ENCODE assay signal across 16 cellular contexts in the genomic region with DNA sequence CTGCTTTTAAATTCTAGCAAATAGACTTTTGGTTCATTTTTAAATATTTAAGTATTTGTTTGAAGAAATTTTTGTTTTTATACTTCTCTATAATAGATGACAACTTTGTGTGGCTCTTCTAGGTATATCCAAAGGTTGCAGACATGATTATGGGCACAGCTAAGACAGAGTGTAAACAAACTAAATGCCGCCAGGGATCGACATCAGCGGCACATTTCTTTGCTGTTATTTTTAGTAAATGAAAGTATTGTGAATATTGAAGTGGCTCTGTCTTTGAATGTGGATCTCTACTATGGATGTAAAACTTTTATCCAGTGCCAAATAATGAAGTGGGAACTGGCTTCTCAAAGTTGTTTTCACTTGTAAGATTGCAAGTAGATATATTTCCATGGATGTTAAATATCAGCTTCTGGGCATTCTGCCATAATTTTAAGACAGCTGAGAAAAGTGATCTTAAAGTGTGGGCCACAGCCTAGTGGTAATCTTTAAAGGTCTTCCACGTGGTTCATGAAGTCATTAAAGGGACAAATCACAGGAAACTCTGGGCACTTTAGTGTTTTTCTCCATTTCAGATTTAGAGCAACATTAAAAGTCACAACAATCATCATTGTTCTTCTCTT.
DNase-seq lines count a peak whose midpoint lies in the region; ATAC-seq and TF ChIP-seq lines count a peak whose summit lies in the region.
"Had no signal": no experiment of that assay in that cellular context is flagged by ENCODE, and none has a peak within 500 bp of the region (broad histone marks: within the 10 kb centered on the region; RNA-seq: fewer than 3 reads in every experiment).

No MANE protein-coding gene starts in this region.

- intact Hi-C loops in sigmoid colon (cut with DNase I), result no loop called here

- no peak overlapping the region for H3K9ac ChIP-seq in OCI-LY3 (ENCODE audit: low read length)

- H3K4me1 ChIP-seq in OCI-LY3 (ENCODE audit: low read length) (peaks cover 44% of the 10 kb centered on the region), sigmoid colon (peaks cover 0 to 17% (median 13%) of the 10 kb centered on the region in 4 donors)
- H3K4me1 ChIP-seq: ascending aorta had no signal

- H3K4me3 ChIP-seq in OCI-LY3 (ENCODE audit: low read length), result no peak overlapping the region
- no peak overlapping the region for H3K4me3 ChIP-seq in sigmoid colon

- 45 to 52% methylated on average over 4 of the region's 4 CpGs for WGBS in sigmoid colon, 2 donors

- H3K27me3 ChIP-seq in OCI-LY3 (ENCODE audit: low read depth, low read length), result no peaks in the 10 kb centered on the region
- H3K27me3 ChIP-seq in sigmoid colon, result no peaks in the 10 kb centered on the region
- H3K27me3 ChIP-seq: ascending aorta had no signal

- no peak for TF ChIP-seq POLR2A in sigmoid colon (IDR thresholded peaks at IDR 0.05)

- no peak overlapping the region for H3K4me2 ChIP-seq in OCI-LY3 (ENCODE audit: low read length)

- TF ChIP-seq EP300 in sigmoid colon (IDR thresholded peaks at IDR 0.05), result no peak

- TF ChIP-seq CTCF in OCI-LY3 (IDR thresholded peaks at IDR 0.05; ENCODE audit: low read depth, low read length), result no peak
- no peak for TF ChIP-seq CTCF in sigmoid colon (IDR thresholded peaks at IDR 0.05)

- peaks cover 32% of the 10 kb centered on the region for H3K36me3 ChIP-seq in OCI-LY3 (replicated peaks; ENCODE audit: low read depth, low read length)
- H3K36me3 ChIP-seq in sigmoid colon, result no peaks in the 10 kb centered on the region
- H3K36me3 ChIP-seq: ascending aorta had no signal

- H3K27ac ChIP-seq in OCI-LY3 (ENCODE audit: low read length) (peak overlapping the region; percentile 82), sigmoid colon (peak overlapping the region in 3 of 4 donors; percentile 2 to 43 (median 42))
- H3K27ac ChIP-seq: ascending aorta had no signal

- H4K20me1 ChIP-seq in OCI-LY3 (ENCODE audit: insufficient read depth, low read length), result no peaks in the 10 kb centered on the region

- no peak overlapping the region for H2AFZ ChIP-seq in OCI-LY3 (ENCODE audit: low read depth, low read length)

- no peaks in the 10 kb centered on the region for H3K79me2 ChIP-seq in OCI-LY3 (ENCODE audit: low read length)

- DNase-seq in DMS 273 (lab: John Stamatoyannopoulos, UW; ENCODE audit: unreplicated experiment) (peak; percentile 38), DMS 273 treated with DMSO at 0.1 percent for 48 hours (lab: John Stamatoyannopoulos, UW) (no peak), fibroblast of gingiva (ENCODE audit: low read depth) (peak; percentile 59), sigmoid colon (no peak), hepatic stellate cell (ENCODE audit: low spot score) (no peak)
- DNase-seq: 8988T; activated CD4-positive, alpha-beta T cell treated with anti-CD3 and anti-CD28 coated beads, Interleukin-2, amount 50 U/mL, for 48 hours; Calu3; effector CD8-positive, alpha-beta T cell; substantia nigra; T-helper 9 cell had no signal

- ATAC-seq in HG03378 (IDR thresholded peaks at IDR 0.05; ENCODE audit: unreplicated experiment) (no peak), esophagus mucosa (no peak)
- ATAC-seq: left lobe of liver had no signal

- peaks cover 22% of the 10 kb centered on the region; the same call in 1 of the 2 replicates for H3K9me3 ChIP-seq in OCI-LY3 (ENCODE audit: insufficient read depth, low read length)
- H3K9me3 ChIP-seq in sigmoid colon, result peaks cover 3 to 11% (median 6%) of the 10 kb centered on the region in 4 donors

Comparison
In these comparisons a context has a peak if more than half of its experiments do, and no peak if none do; other contexts are left out.
1. DNase-seq: peak in DMS 273 (single experiment) and fibroblast of gingiva (single experiment); none in DMS 273 treated with DMSO at 0.1 percent for 48 hours (single experiment), sigmoid colon (single experiment) and hepatic stellate cell (single experiment).